In genomic region chr1:25817840-25818501, GRCh38 we compare ENCODE assay signal across 8 cellular contexts. TPM values are rescaled to one million over a fixed set of nuclear protein-coding genes. Genes with fewer than 3 reads are reported as not detected.
DNase-seq lines count a peak whose midpoint lies in the region; ATAC-seq and TF ChIP-seq lines count a peak whose summit lies in the region.

No MANE protein-coding gene starts in this region.

- H3K4me1 ChIP-seq in HEK293 (ENCODE audit: control insufficient read depth, insufficient read depth, low read length) (peaks cover 6% of the 10 kb centered on the region; the same call in 1 of the 2 replicates), mesodermal cell (ENCODE audit: control insufficient read depth, insufficient read depth, low read length, poor library complexity, severe bottlenecking) (peaks cover 21% of the 10 kb centered on the region)

- no peaks in the 10 kb centered on the region for H3K9me3 Mint-ChIP-seq in activated naive CD8-positive, alpha-beta T cell treated with anti-CD3 and anti-CD28 coated beads, Interleukin-2, amount 50 U/mL, for 24 hours

- H3K9me3 ChIP-seq in HEK293 (ENCODE audit: control insufficient read depth, insufficient read depth, low read depth, low read length) (no peaks in the 10 kb centered on the region), mesodermal cell (ENCODE audit: control insufficient read depth, low read length) (no peaks in the 10 kb centered on the region)

- 52 to 72% methylated on average over 3 to 6 of the region's 8 CpGs for WGBS in mesodermal cell (ENCODE audit: insufficient coverage in 2 of 2), 2 experiments

- TF ChIP-seq CTCF in AG10803 (conservative IDR thresholded peaks at IDR 0.05; ENCODE audit: low read length): peak; percentile 21; the same call in 1 of the 2 replicates
- TF ChIP-seq CTCF in HEK293 (tag by site-specific recombination; IDR thresholded peaks at IDR 0.05): peak; percentile 50; the same call in 1 of the 2 replicates

- peak overlapping the region; percentile 90 for H3K4me3 Mint-ChIP-seq in activated naive CD8-positive, alpha-beta T cell treated with anti-CD3 and anti-CD28 coated beads, Interleukin-2, amount 50 U/mL, for 24 hours

- H3K27ac Mint-ChIP-seq in activated naive CD8-positive, alpha-beta T cell treated with anti-CD3 and anti-CD28 coated beads, Interleukin-2, amount 50 U/mL, for 24 hours: no peak overlapping the region

- no peak for ATAC-seq in activated naive CD8-positive, alpha-beta T cell treated with anti-CD3 and anti-CD28 coated beads, Interleukin-2, amount 50 U/mL, for 24 hours
- no peak for ATAC-seq in GM21367 (IDR thresholded peaks at IDR 0.05; ENCODE audit: unreplicated experiment)

- no peaks in the 10 kb centered on the region for H3K27me3 Mint-ChIP-seq in activated naive CD8-positive, alpha-beta T cell treated with anti-CD3 and anti-CD28 coated beads, Interleukin-2, amount 50 U/mL, for 24 hours

- CTCF ChIA-PET in HEK293 (lab: Yijun Ruan, JAX): interaction anchor here (0.5 to 1.0 kb wide), 4 partner anchors 25 to 1799 kb away, joined by 3 read pairs; no protein-coding TSS in a partner anchor

- POLR2A ChIA-PET in HEK293 (lab: Yijun Ruan, JAX): interaction anchor here (1.1 to 1.3 kb wide), 4 partner anchors 15 to 387 kb away, joined by 3 read pairs; partner anchors contain the start of genes MACO1 and PAQR7

- H3K4me1 Mint-ChIP-seq in activated naive CD8-positive, alpha-beta T cell treated with anti-CD3 and anti-CD28 coated beads, Interleukin-2, amount 50 U/mL, for 24 hours: peaks cover 28% of the 10 kb centered on the region

- H3K36me3 ChIP-seq in HEK293 (ENCODE audit: control insufficient read depth in 2 of 2, insufficient read depth in 1 of 2, low read length in 2 of 2) (peaks cover 0 to 46% of the 10 kb centered on the region in 2 experiments; a peak in 1 of 3 replicates), mesodermal cell (ENCODE audit: control insufficient read depth, insufficient read depth, low read length) (peaks cover 28% of the 10 kb centered on the region)

- H3K27ac ChIP-seq in HEK293 (ENCODE audit: extremely low read depth, low read depth, low read length) (0 out of 2 replicates have a peak overlapping the region, but pooled peaks have one; percentile 7), mesodermal cell (ENCODE audit: low read depth, low read length, severe bottlenecking) (peak overlapping the region; percentile 83)

- H3K36me3 Mint-ChIP-seq in activated naive CD8-positive, alpha-beta T cell treated with anti-CD3 and anti-CD28 coated beads, Interleukin-2, amount 50 U/mL, for 24 hours (ENCODE audit: low read depth): peaks cover 2% of the 10 kb centered on the region

- H3K4me3 ChIP-seq in AG10803 (ENCODE audit: low read length): no peak overlapping the region
- H3K4me3 ChIP-seq in HEK293 (ENCODE audit: low read depth, low read length): no peak overlapping the region
- H3K4me3 ChIP-seq in mesodermal cell (ENCODE audit: extremely low read depth, insufficient read depth, low read length, poor library complexity, severe bottlenecking): no peak overlapping the region

- no peak for DNase-seq in AG10803 (ENCODE audit: low read depth)
- no peak for DNase-seq in activated naive CD8-positive, alpha-beta T cell treated with anti-CD3 and anti-CD28 coated beads, Interleukin-2, amount 50 U/mL, for 24 hours
- no peak for DNase-seq in AG08396 (ENCODE audit: low spot score)
- no peak for DNase-seq in COLO668 (lab: John Stamatoyannopoulos, UW; ENCODE audit: unreplicated experiment)
- DNase-seq in NCI-H146 treated with DMSO at 0.1 percent for 48 hours (lab: John Stamatoyannopoulos, UW; ENCODE audit: unreplicated experiment): no peak

TF ChIP-seq in HEK293, 187 proteins besides CTCF, POLR2A, EP300 and RAD21:
- TF ChIP-seq GLIS1 (tag by site-specific recombination; IDR thresholded peaks at IDR 0.05) (peak; percentile 55), EGR2 (tag by site-specific recombination; IDR thresholded peaks at IDR 0.05; ENCODE audit: low read depth) (no peak), ZNF280D (tag by site-specific recombination; IDR thresholded peaks at IDR 0.05) (no peak), ZBTB20 (tag by site-specific recombination; IDR thresholded peaks at IDR 0.05) (0 out of 2 replicates have a peak, but pooled peaks have one; percentile 20), ZNF398 (tag by site-specific recombination; IDR thresholded peaks at IDR 0.05) (peak; percentile 88), GLIS2 (tag by site-specific recombination; IDR thresholded peaks at IDR 0.05) (0 out of 2 replicates have a peak, but pooled peaks have one; percentile 30), ZBTB49 (tag by site-specific recombination; IDR thresholded peaks at IDR 0.05; ENCODE audit: low read depth) (no peak), ZNF664 (tag by site-specific recombination; IDR thresholded peaks at IDR 0.05) (no peak), ZNF449 (tag by site-specific recombination; IDR thresholded peaks at IDR 0.05) (peak; percentile 85)

RNA-seq across cellular contexts. Expression of gene MTFR1L, which starts 1.8 kb away (rescaled TPM):
- polyA plus RNA-seq in mesodermal cell (2013, experiment 1 of 2): 54.2 TPM
- polyA plus RNA-seq in mesodermal cell (2013, experiment 2 of 2): 46.8 TPM

RNA-seq across cellular contexts. Expression of gene SELENON, which starts 18.0 kb away (rescaled TPM):
- polyA plus RNA-seq in mesodermal cell (2013, experiment 1 of 2): 96.7 TPM
- 83.5 TPM for polyA plus RNA-seq in mesodermal cell (2013, experiment 2 of 2)

RNA-seq across cellular contexts. Expression of gene AUNIP, which starts 41.3 kb away (rescaled TPM):
- polyA plus RNA-seq in mesodermal cell (2013, experiment 1 of 2): 5.8 TPM
- polyA plus RNA-seq in mesodermal cell (2013, experiment 2 of 2): 4.0 TPM

RNA-seq across cellular contexts. Expression of gene PAQR7, which starts 57.5 kb away (rescaled TPM):
- 8.0 TPM for polyA plus RNA-seq in mesodermal cell (2013, experiment 1 of 2)
- 8.1 TPM for polyA plus RNA-seq in mesodermal cell (2013, experiment 2 of 2)
